1 cellular context compared by ENCODE assay signal in genomic region chr1:222919478-222919865, GRCh38.
TF ChIP-seq lines count a peak whose summit lies in the region.

No MANE protein-coding gene starts in this region.

TF ChIP-seq in IMR-90, 13 proteins besides CTCF, POLR2A, EP300 and RAD21:
- TF ChIP-seq ELK1 (IDR thresholded peaks at IDR 0.05; ENCODE audit: borderline replicate concordance, low read depth, low read length) (no peak), MXI1 (IDR thresholded peaks at IDR 0.05; ENCODE audit: borderline replicate concordance, low read depth, low read length) (no peak), BHLHE40 (IDR thresholded peaks at IDR 0.05; ENCODE audit: low read depth, low read length) (peak; percentile 86), USF2 (IDR thresholded peaks at IDR 0.05; ENCODE audit: low read depth, low read length) (no peak), SMC3 (IDR thresholded peaks at IDR 0.05; ENCODE audit: low read depth, low read length) (no peak), CHD1 (IDR thresholded peaks at IDR 0.05; ENCODE audit: low read depth, low read length) (no peak)
